1 cellular context compared by ENCODE assay signal in the genomic region with DNA sequence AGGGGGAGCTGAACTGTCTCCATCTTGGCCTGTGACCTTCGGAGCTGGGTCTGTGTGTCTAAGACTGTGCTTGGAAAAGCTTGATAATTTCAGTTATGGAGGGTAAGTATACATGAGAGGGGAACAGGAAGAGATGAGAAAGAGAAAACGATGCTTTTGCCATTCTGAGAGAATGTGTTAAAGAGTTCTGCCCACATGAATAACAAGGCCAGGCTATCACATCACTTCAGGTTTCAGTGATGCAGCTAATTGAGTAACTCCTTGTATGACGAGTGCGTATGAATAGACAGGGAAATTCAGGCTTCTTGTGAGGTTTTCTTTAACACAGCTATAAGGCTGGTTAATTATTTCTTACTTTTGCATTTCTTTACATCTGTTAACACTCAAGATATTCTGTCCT.
TF ChIP-seq lines count a peak whose summit lies in the region.

No MANE protein-coding gene starts in this region.

TF ChIP-seq in WTC11, 78 proteins besides CTCF, POLR2A, EP300 and RAD21 (continued from another document):
- TF ChIP-seq, protein P1, sequence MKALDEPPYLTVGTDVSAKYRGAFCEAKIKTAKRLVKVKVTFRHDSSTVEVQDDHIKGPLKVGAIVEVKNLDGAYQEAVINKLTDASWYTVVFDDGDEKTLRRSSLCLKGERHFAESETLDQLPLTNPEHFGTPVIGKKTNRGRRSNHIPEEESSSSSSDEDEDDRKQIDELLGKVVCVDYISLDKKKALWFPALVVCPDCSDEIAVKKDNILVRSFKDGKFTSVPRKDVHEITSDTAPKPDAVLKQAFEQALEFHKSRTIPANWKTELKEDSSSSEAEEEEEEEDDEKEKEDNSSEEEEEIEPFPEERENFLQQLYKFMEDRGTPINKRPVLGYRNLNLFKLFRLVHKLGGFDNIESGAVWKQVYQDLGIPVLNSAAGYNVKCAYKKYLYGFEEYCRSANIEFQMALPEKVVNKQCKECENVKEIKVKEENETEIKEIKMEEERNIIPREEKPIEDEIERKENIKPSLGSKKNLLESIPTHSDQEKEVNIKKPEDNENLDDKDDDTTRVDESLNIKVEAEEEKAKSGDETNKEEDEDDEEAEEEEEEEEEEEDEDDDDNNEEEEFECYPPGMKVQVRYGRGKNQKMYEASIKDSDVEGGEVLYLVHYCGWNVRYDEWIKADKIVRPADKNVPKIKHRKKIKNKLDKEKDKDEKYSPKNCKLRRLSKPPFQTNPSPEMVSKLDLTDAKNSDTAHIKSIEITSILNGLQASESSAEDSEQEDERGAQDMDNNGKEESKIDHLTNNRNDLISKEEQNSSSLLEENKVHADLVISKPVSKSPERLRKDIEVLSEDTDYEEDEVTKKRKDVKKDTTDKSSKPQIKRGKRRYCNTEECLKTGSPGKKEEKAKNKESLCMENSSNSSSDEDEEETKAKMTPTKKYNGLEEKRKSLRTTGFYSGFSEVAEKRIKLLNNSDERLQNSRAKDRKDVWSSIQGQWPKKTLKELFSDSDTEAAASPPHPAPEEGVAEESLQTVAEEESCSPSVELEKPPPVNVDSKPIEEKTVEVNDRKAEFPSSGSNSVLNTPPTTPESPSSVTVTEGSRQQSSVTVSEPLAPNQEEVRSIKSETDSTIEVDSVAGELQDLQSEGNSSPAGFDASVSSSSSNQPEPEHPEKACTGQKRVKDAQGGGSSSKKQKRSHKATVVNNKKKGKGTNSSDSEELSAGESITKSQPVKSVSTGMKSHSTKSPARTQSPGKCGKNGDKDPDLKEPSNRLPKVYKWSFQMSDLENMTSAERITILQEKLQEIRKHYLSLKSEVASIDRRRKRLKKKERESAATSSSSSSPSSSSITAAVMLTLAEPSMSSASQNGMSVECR (CRISPR knock-in tag; IDR thresholded peaks at IDR 0.05; ENCODE audit: borderline replicate concordance): no peak
- TF ChIP-seq ZNF396 (CRISPR knock-in tag; IDR thresholded peaks at IDR 0.05; ENCODE audit: borderline replicate concordance) (no peak), ZNF671 (CRISPR knock-in tag; IDR thresholded peaks at IDR 0.05) (no peak), FOXJ3 (CRISPR knock-in tag; IDR thresholded peaks at IDR 0.05; ENCODE audit: borderline replicate concordance) (no peak)
TF ChIP-seq in WTC11: peak in this region for 0.
